In the genomic region with DNA sequence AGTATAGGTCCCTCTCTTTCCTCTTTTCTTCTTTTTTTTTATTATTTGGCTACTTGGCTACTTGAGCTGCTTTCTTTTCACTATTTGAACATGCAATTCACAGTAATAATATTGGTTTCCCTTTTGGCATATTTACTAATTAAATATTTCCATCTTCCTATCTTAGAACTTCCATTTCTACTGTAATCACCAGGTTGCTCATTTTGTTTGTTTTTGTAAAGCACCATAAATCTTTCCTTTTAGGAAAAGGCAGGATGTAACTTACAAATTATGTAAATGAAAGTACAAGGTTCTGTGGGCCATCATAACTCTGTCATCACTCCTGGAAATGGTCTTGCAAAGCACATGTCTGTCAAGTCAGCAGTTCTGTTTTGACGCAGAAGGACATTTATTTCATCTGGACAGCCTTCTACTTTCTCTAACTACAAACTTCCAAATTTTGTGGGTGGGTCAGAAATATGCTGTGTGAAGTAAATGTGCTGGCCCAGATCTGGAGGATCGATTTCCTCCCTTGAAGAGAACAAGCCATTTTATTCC, we compare ENCODE assay signal across 10 cellular contexts.
A peak's percentile ranks its signal among the peaks of the same experiment; 100 is the strongest.
DNase-seq lines count a peak whose midpoint lies in the region; ATAC-seq and TF ChIP-seq lines count a peak whose summit lies in the region.
"Had no signal": no experiment of that assay in that cellular context is flagged by ENCODE, and none has a peak within 500 bp of the region (broad histone marks: within the 10 kb centered on the region; RNA-seq: fewer than 3 reads in every experiment).

No MANE protein-coding gene starts in this region.

- H3K9me2 ChIP-seq in GM23338 (ENCODE audit: insufficient read depth): peaks cover 7% of the 10 kb centered on the region; the same call in 1 of the 2 replicates
- H3K9me2 ChIP-seq in MM.1S (replicated peaks; ENCODE audit: insufficient read depth, low read length): no peaks in the 10 kb centered on the region

- peak overlapping the region; percentile 93 for H3K27ac Mint-ChIP-seq in GM23338

- H3K9me3 ChIP-seq in adipocyte (ENCODE audit: control insufficient read depth, low read length) (no peaks in the 10 kb centered on the region), right cardiac atrium (ENCODE audit: control insufficient read depth, low read length) (no peaks in the 10 kb centered on the region), skeletal muscle satellite cell (replicated peaks; ENCODE audit: low read length) (no peaks in the 10 kb centered on the region), MM.1S (replicated peaks; ENCODE audit: insufficient read depth, low read length) (no peaks in the 10 kb centered on the region)

- H3K36me3 ChIP-seq in GM23338 (ENCODE audit: insufficient read depth): no peaks in the 10 kb centered on the region
- H3K36me3 ChIP-seq in adipocyte (ENCODE audit: control insufficient read depth, insufficient read depth, low read length, severe bottlenecking): no peaks in the 10 kb centered on the region
- H3K36me3 ChIP-seq in skeletal muscle satellite cell (ENCODE audit: insufficient read depth, low read length): no peaks in the 10 kb centered on the region
- no peaks in the 10 kb centered on the region for H3K36me3 ChIP-seq in MM.1S (replicated peaks; ENCODE audit: insufficient read depth, low read length)

- H3K9ac ChIP-seq in adipocyte (ENCODE audit: low read length): peak overlapping the region; percentile 59
- peak overlapping the region; percentile 70 for H3K9ac ChIP-seq in skeletal muscle satellite cell (ENCODE audit: low read depth, low read length)
- H3K9ac ChIP-seq in MM.1S (ENCODE audit: low read length): no peak overlapping the region

- H3K4me1 ChIP-seq in GM23338 (ENCODE audit: insufficient read depth) (peaks cover 11% of the 10 kb centered on the region; the same call in 1 of the 2 replicates), adipocyte (ENCODE audit: control insufficient read depth, insufficient read depth, low read length) (peaks cover 13% of the 10 kb centered on the region), right cardiac atrium (ENCODE audit: control insufficient read depth, insufficient read depth, low read length) (peaks cover 3% of the 10 kb centered on the region), skeletal muscle satellite cell (ENCODE audit: control insufficient read depth, insufficient read depth, low read length) (peaks cover 20% of the 10 kb centered on the region), MM.1S (ENCODE audit: low read length) (no peaks in the 10 kb centered on the region)

- H3K27me3 ChIP-seq in GM23338 (ENCODE audit: insufficient read depth): no peaks in the 10 kb centered on the region
- H3K27me3 ChIP-seq in adipocyte (replicated peaks; ENCODE audit: control insufficient read depth, insufficient read depth, low read length): no peaks in the 10 kb centered on the region
- no peaks in the 10 kb centered on the region for H3K27me3 ChIP-seq in right cardiac atrium (ENCODE audit: control insufficient read depth, insufficient read depth)
- H3K27me3 ChIP-seq in skeletal muscle satellite cell (ENCODE audit: control insufficient read depth, insufficient read depth, low read length): no peaks in the 10 kb centered on the region
- H3K27me3 ChIP-seq in MM.1S (replicated peaks; ENCODE audit: insufficient read depth, low read length): no peaks in the 10 kb centered on the region

- WGBS in right cardiac atrium: 36% methylated on average over 2 of the region's 2 CpGs

- peaks cover 24% of the 10 kb centered on the region for H3K4me1 Mint-ChIP-seq in GM23338

- H4K20me1 ChIP-seq in GM23338 (replicated peaks; ENCODE audit: insufficient read depth) (no peaks in the 10 kb centered on the region), MM.1S (ENCODE audit: insufficient read depth, low read length) (no peaks in the 10 kb centered on the region)

- H3K4me2 ChIP-seq in GM23338 (peak overlapping the region; percentile 54), skeletal muscle satellite cell (ENCODE audit: low read length) (peak overlapping the region; percentile 86), MM.1S (ENCODE audit: low read depth, low read length) (no peak overlapping the region)

- peak overlapping the region; percentile 23; the same call in 1 of the 2 replicates for H3K4me3 ChIP-seq in GM23338
- H3K4me3 ChIP-seq in adipocyte (ENCODE audit: low read length): peak overlapping the region; percentile 69
- peak overlapping the region; percentile 49 for H3K4me3 ChIP-seq in right cardiac atrium (ENCODE audit: low read length)
- H3K4me3 ChIP-seq in skeletal muscle satellite cell (ENCODE audit: low read length): peak overlapping the region; percentile 56
- no peak overlapping the region for H3K4me3 ChIP-seq in MM.1S (ENCODE audit: low read length)

- peak overlapping the region; percentile 39; the same call in 1 of the 2 replicates for H2AFZ ChIP-seq in GM23338
- H2AFZ ChIP-seq in MM.1S (ENCODE audit: low read length): no peak overlapping the region

- no peaks in the 10 kb centered on the region for H3K9me3 Mint-ChIP-seq in GM23338

- H3K79me2 ChIP-seq in GM23338 (replicated peaks; ENCODE audit: insufficient read depth) (no peaks in the 10 kb centered on the region), MM.1S (ENCODE audit: low read length) (no peaks in the 10 kb centered on the region)

- H3F3A ChIP-seq in GM23338 (replicated peaks; ENCODE audit: low read depth): no peaks in the 10 kb centered on the region
- H3F3A ChIP-seq in MM.1S (ENCODE audit: insufficient read depth, low read length): no peaks in the 10 kb centered on the region

- peaks cover 11% of the 10 kb centered on the region for H3K27me3 Mint-ChIP-seq in GM23338 (ENCODE audit: insufficient read depth, low read depth, poor library complexity)

- H3K27ac ChIP-seq in GM23338 (ENCODE audit: low read depth) (peak overlapping the region; percentile 82), right cardiac atrium (ENCODE audit: low read length) (peak overlapping the region; percentile 61), MM.1S (ENCODE audit: low read length) (no peak overlapping the region)

- H3K4me3 Mint-ChIP-seq in GM23338: no peak overlapping the region

- no peak for TF ChIP-seq CTCF in GM23338 (conservative IDR thresholded peaks at IDR 0.05; ENCODE audit: low read depth in 2 of 2)
- no peak for TF ChIP-seq CTCF in MM.1S (IDR thresholded peaks at IDR 0.05; ENCODE audit: low read length)

- H3K36me3 Mint-ChIP-seq in GM23338 (ENCODE audit: low read depth): no peaks in the 10 kb centered on the region

- ATAC-seq in GM23338 (no peak), right cardiac atrium (peak; percentile 20 to 39)

- intact Hi-C loops in right cardiac atrium (cut with DNase I): no loop called here

- DNase-seq in GM23338 (ENCODE audit: low spot score) (no peak), adipocyte (ENCODE audit: low read depth) (no peak), right cardiac atrium (no peak), NCI-H510A treated with DMSO at 0.1 percent for 48 hours (lab: John Stamatoyannopoulos, UW) (no peak), MM.1S (no peak), T-helper 2 cell (no peak)
- DNase-seq in activated CD8-positive, alpha-beta memory T cell treated with anti-CD3 and anti-CD28 coated beads, Interleukin-2, amount 50 U/mL, for 4 hours: no peak
- DNase-seq: central memory CD4-positive, alpha-beta T cell; NCI-H1105 treated with DMSO at 0.1 percent for 48 hours had no signal

TF ChIP-seq in GM23338, 12 proteins besides CTCF, POLR2A, EP300 and RAD21:
- no peak for TF ChIP-seq STAT1 (IDR thresholded peaks at IDR 0.05; ENCODE audit: unreplicated experiment)
